8 cellular contexts compared by ENCODE assay signal in genomic region chr7:65872776-65873581, GRCh38. TPM values are rescaled to one million over a fixed set of nuclear protein-coding genes. Genes with fewer than 3 reads are reported as not detected.
DNase-seq lines count a peak whose midpoint lies in the region; ATAC-seq, FAIRE-seq and TF ChIP-seq lines count a peak whose summit lies in the region.

Gene VKORC1L1, plus strand, starts transcription at chr7:65873074. Its CDS starts 298 bp downstream, at chr7:65873372.

- H2AFZ ChIP-seq in HepG2 (ENCODE audit: low read length): no peak within 1 kb of the TSS

- intact Hi-C loops in HepG2 (cut with micrococcal nuclease; ENCODE audit: unreplicated experiment): no loop called here

- BruUV-seq in HepG2 (replicated peaks; lab: Mats Ljungman, UMichigan): no TSS peak

- H3K4me3 ChIP-seq in HepG2 (replicated peaks in 1 of 3; ENCODE audit: insufficient read depth in 1 of 3, low read depth in 2 of 3, low read length in 3 of 3): peak within 1 kb of the TSS; percentile 71 to 84 (median 80); a peak in 5 of 6 replicates

- peak; percentile 61 for FAIRE-seq in HepG2 (lab: Jason Lieb, UNC)

- no peak for TF ChIP-seq RAD21 in HepG2 (CRISPR knock-in tag; IDR thresholded peaks at IDR 0.05)

- H3K4me1 ChIP-seq in HepG2 (ENCODE audit: insufficient read depth, low read length): peaks cover 6% of the 10 kb centered on the region; the same call in 1 of the 2 replicates

- peak; percentile 77 for DNase-seq in NCI-H748 treated with DMSO at 0.1 percent for 48 hours (lab: John Stamatoyannopoulos, UW)
- DNase-seq in activated CD4-positive, alpha-beta T cell treated with anti-CD3 and anti-CD28 coated beads, Interleukin-2, amount 50 U/mL, for 4 hours: peak; percentile 94 to 95
- DNase-seq in dermis blood vessel endothelial cell: peak; percentile 95
- peak; percentile 80 for DNase-seq in HepG2 (ENCODE audit: low spot score)
- DNase-seq in stimulated activated CD4-positive, alpha-beta T cell treated with anti-CD3 and anti-CD28 coated beads, Interleukin-2, amount 100 ng/mL, for 4 hours (ENCODE audit: low read depth): peak; percentile 94

- TF ChIP-seq CTCF in C4-2B (conservative IDR thresholded peaks at IDR 0.05): no peak
- TF ChIP-seq CTCF in HepG2 (CRISPR knock-in tag; IDR thresholded peaks at IDR 0.05): no peak

- no peak for TF ChIP-seq EP300 in HepG2 (IDR thresholded peaks at IDR 0.05; ENCODE audit: low read depth in 2 of 2, low read length in 2 of 2)
- TF ChIP-seq EP300 in HepG2 (CRISPR knock-in tag; IDR thresholded peaks at IDR 0.05; ENCODE audit: borderline replicate concordance): no peak

- CTCF ChIA-PET in HepG2 (lab: Yijun Ruan, JAX; ENCODE audit: low intra/inter-chr PET ratio, low total read pairs): no interaction called here

- no peaks in the 10 kb centered on the region for H3K36me3 ChIP-seq in HepG2 (replicated peaks in 1 of 2; ENCODE audit: control insufficient read depth in 1 of 2, insufficient read depth in 2 of 2, low read length in 2 of 2)

- TF ChIP-seq POLR2A in HepG2 (IDR thresholded peaks at IDR 0.05; ENCODE audit: insufficient read depth in 1 of 2, low read depth in 2 of 2, low read length in 2 of 2): no peak

- peak within 1 kb of the TSS; percentile 82 for H3K27ac ChIP-seq in C4-2B
- peak within 1 kb of the TSS; percentile 65 for H3K27ac ChIP-seq in HepG2 (ENCODE audit: extremely low read length, insufficient read depth, low read length)

- WGBS in HepG2 (ENCODE audit: low lambda C conversion rate): 1% methylated on average over 20 of the region's 94 CpGs

- POLR2A ChIA-PET in HepG2 (lab: Yijun Ruan, JAX): no interaction called here

- H3K4me2 ChIP-seq in HepG2 (ENCODE audit: low read depth, low read length): peak within 1 kb of the TSS; percentile 84

- no peaks in the 10 kb centered on the region for H4K20me1 ChIP-seq in HepG2 (ENCODE audit: insufficient read depth, low read length)

- no peaks in the 10 kb centered on the region for H3K9me3 ChIP-seq in HepG2 (ENCODE audit: low read length)

- in situ Hi-C loops in HepG2 (cut with HindIII; ENCODE audit: extremely low pct_ligation_motif_present, low pct_unique_long_range_greater_than_20kb): no loop called here

- H3K79me2 ChIP-seq in HepG2 (ENCODE audit: insufficient read depth, low read length): peaks cover 11% of the 10 kb centered on the region

- ATAC-seq in GM19395 (IDR thresholded peaks at IDR 0.05; ENCODE audit: unreplicated experiment) (peak; percentile 83), HG03521 (IDR thresholded peaks at IDR 0.05; ENCODE audit: unreplicated experiment) (peak; percentile 84), HepG2 (peak; percentile 91)

- no peaks in the 10 kb centered on the region; a peak in 1 of 5 replicates for H3K27me3 ChIP-seq in HepG2 (ENCODE audit: control insufficient read depth in 1 of 2, insufficient read depth in 2 of 2, low read length in 2 of 2)

- H3K9ac ChIP-seq in HepG2 (ENCODE audit: insufficient read depth, low read depth, low read length): peak within 1 kb of the TSS; percentile 78

TF ChIP-seq in HepG2, 621 proteins besides CTCF, POLR2A, EP300 and RAD21 (continues in another document):
- TF ChIP-seq TBX2 (CRISPR knock-in tag; IDR thresholded peaks at IDR 0.05; ENCODE audit: borderline replicate concordance) (0 out of 2 replicates have a peak, but pooled peaks have one; percentile 5), SOX13 (IDR thresholded peaks at IDR 0.05) (no peak), SOX13 (CRISPR knock-in tag; conservative IDR thresholded peaks at IDR 0.05 in 1 of 2, IDR thresholded peaks at IDR 0.05 in 1 of 2) (no peak), ZNF44 (CRISPR knock-in tag; IDR thresholded peaks at IDR 0.05) (no peak), NR1H2 (CRISPR knock-in tag; IDR thresholded peaks at IDR 0.05; ENCODE audit: borderline replicate concordance, low read depth) (no peak), HOXA3 (CRISPR knock-in tag; IDR thresholded peaks at IDR 0.05) (no peak; the same call in 1 of the 2 replicates), ZSCAN20 (CRISPR knock-in tag; IDR thresholded peaks at IDR 0.05; ENCODE audit: borderline replicate concordance) (no peak), ATAD3A (CRISPR knock-in tag; IDR thresholded peaks at IDR 0.05) (0 out of 2 replicates have a peak, but pooled peaks have one; percentile 49), NCOR1 (IDR thresholded peaks at IDR 0.05; ENCODE audit: borderline replicate concordance, low read length) (no peak), CBX5 (CRISPR knock-in tag; IDR thresholded peaks at IDR 0.05; ENCODE audit: borderline replicate concordance) (no peak), ZSCAN31 (CRISPR knock-in tag; IDR thresholded peaks at IDR 0.05; ENCODE audit: low read depth) (0 out of 2 replicates have a peak, but pooled peaks have one; percentile 31), XBP1 (CRISPR knock-in tag; IDR thresholded peaks at IDR 0.05) (no peak), MZF1 (CRISPR knock-in tag; IDR thresholded peaks at IDR 0.05; ENCODE audit: borderline replicate concordance) (no peak), GABPB1 (CRISPR knock-in tag; IDR thresholded peaks at IDR 0.05) (peak; percentile 50; the same call in 1 of the 2 replicates), MEF2D (CRISPR knock-in tag; IDR thresholded peaks at IDR 0.05) (0 out of 2 replicates have a peak, but pooled peaks have one; percentile 19), RBM22 (optimal IDR thresholded peaks at IDR 0.05; ENCODE audit: low read length) (no peak)
- TF ChIP-seq, protein P1, sequence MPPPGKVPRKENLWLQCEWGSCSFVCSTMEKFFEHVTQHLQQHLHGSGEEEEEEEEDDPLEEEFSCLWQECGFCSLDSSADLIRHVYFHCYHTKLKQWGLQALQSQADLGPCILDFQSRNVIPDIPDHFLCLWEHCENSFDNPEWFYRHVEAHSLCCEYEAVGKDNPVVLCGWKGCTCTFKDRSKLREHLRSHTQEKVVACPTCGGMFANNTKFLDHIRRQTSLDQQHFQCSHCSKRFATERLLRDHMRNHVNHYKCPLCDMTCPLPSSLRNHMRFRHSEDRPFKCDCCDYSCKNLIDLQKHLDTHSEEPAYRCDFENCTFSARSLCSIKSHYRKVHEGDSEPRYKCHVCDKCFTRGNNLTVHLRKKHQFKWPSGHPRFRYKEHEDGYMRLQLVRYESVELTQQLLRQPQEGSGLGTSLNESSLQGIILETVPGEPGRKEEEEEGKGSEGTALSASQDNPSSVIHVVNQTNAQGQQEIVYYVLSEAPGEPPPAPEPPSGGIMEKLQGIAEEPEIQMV (CRISPR knock-in tag; IDR thresholded peaks at IDR 0.05; ENCODE audit: low read depth): no peak
- TF ChIP-seq, protein P2, sequence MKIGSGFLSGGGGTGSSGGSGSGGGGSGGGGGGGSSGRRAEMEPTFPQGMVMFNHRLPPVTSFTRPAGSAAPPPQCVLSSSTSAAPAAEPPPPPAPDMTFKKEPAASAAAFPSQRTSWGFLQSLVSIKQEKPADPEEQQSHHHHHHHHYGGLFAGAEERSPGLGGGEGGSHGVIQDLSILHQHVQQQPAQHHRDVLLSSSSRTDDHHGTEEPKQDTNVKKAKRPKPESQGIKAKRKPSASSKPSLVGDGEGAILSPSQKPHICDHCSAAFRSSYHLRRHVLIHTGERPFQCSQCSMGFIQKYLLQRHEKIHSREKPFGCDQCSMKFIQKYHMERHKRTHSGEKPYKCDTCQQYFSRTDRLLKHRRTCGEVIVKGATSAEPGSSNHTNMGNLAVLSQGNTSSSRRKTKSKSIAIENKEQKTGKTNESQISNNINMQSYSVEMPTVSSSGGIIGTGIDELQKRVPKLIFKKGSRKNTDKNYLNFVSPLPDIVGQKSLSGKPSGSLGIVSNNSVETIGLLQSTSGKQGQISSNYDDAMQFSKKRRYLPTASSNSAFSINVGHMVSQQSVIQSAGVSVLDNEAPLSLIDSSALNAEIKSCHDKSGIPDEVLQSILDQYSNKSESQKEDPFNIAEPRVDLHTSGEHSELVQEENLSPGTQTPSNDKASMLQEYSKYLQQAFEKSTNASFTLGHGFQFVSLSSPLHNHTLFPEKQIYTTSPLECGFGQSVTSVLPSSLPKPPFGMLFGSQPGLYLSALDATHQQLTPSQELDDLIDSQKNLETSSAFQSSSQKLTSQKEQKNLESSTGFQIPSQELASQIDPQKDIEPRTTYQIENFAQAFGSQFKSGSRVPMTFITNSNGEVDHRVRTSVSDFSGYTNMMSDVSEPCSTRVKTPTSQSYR (CRISPR knock-in tag; IDR thresholded peaks at IDR 0.05; ENCODE audit: borderline replicate concordance): no peak

RNA-seq across cellular contexts. Expression of gene VKORC1L1, which starts in this region (rescaled TPM):
- total RNA-seq in dermis blood vessel endothelial cell: 24.3 and 38.5 TPM in 2 replicates
- total RNA-seq in HepG2 (2016; rRNA removed; fragmentation: Illumina TruSeq; extraction: Trizol): 13.9 and 17.3 TPM in 2 replicates
- total RNA-seq in HepG2 (2016; cell fraction: cytosol; rRNA removed; fragmentation: Illumina TruSeq; extraction: Trizol; ENCODE audit: low read depth): 5.4 and 6.2 TPM in 2 replicates
- 13.3 and 17.0 TPM in 2 replicates for total RNA-seq in HepG2 (2016; cell fraction: insoluble cytoplasmic fraction; rRNA removed; fragmentation: Illumina TruSeq; extraction: Trizol)
- total RNA-seq in HepG2 (2016; cell fraction: membrane; rRNA removed; fragmentation: Illumina TruSeq; extraction: Trizol): 19.7 TPM in 2 replicates
- total RNA-seq in HepG2 (2016; cell fraction: nucleus; rRNA removed; fragmentation: Illumina TruSeq; extraction: Trizol): 14.2 and 17.7 TPM in 2 replicates
- 15.3 and 16.5 TPM in 2 replicates for polyA plus RNA-seq in HepG2 (2011; rRNA removed)
- polyA plus RNA-seq in HepG2 (2011; cell fraction: cytosol; rRNA removed): 10.3 and 13.2 TPM in 2 replicates
- 2.8 and 3.2 TPM in 2 replicates for polyA plus RNA-seq in HepG2 (2011; cell fraction: nucleus; rRNA removed)
- polyA plus RNA-seq in HepG2 (2012): 17.6 and 18.4 TPM in 2 replicates
- polyA plus RNA-seq in HepG2 (2016; cell fraction: cytosol; fragmentation: Illumina TruSeq; extraction: Trizol; ENCODE audit: low read depth): 16.0 and 21.6 TPM in 2 replicates
- polyA plus RNA-seq in HepG2 (2016; cell fraction: insoluble cytoplasmic fraction; fragmentation: Illumina TruSeq; extraction: Trizol; ENCODE audit: low read depth): 20.1 and 20.8 TPM in 2 replicates
- 25.0 and 28.2 TPM in 2 replicates for polyA plus RNA-seq in HepG2 (2016; cell fraction: membrane; fragmentation: Illumina TruSeq; extraction: Trizol; ENCODE audit: low read depth)
- polyA plus RNA-seq in HepG2 (2016; cell fraction: nucleus; fragmentation: Illumina TruSeq; extraction: Trizol; ENCODE audit: insufficient read depth, low read depth): 26.0 and 26.9 TPM in 2 replicates
- polyA minus RNA-seq in HepG2 (2011; rRNA and poly(A)+ RNA removed; ENCODE audit: low replicate concordance): 33.7 and 39.5 TPM in 2 replicates
- polyA minus RNA-seq in HepG2 (2011; cell fraction: cytosol; rRNA and poly(A)+ RNA removed): 14.4 and 18.4 TPM in 2 replicates
- polyA minus RNA-seq in HepG2 (2011; cell fraction: nucleus; rRNA and poly(A)+ RNA removed): 5.7 and 9.1 TPM in 2 replicates

Comparison
In these comparisons a context has a peak if more than half of its experiments do, and no peak if none do; other contexts are left out.
1. Peak in every context shown above with its lines: DNase-seq, ATAC-seq, H3K4me3 ChIP-seq and H3K27ac ChIP-seq.